In genomic region chr12:69459477-69459876, GRCh38 we compare ENCODE assay signal across 26 cellular contexts. TPM values are rescaled to one million over a fixed set of nuclear protein-coding genes. Genes with fewer than 3 reads are reported as not detected.
DNase-seq lines count a peak whose midpoint lies in the region; ATAC-seq, FAIRE-seq and TF ChIP-seq lines count a peak whose summit lies in the region.
"Had no signal": no experiment of that assay in that cellular context is flagged by ENCODE, and none has a peak within 500 bp of the region (broad histone marks: within the 10 kb centered on the region; RNA-seq: fewer than 3 reads in every experiment).

No MANE protein-coding gene starts in this region.

- H3K36me3 Mint-ChIP-seq in neural crest cell (ENCODE audit: low read depth) = no peaks in the 10 kb centered on the region
- H3K36me3 Mint-ChIP-seq: IgD-negative memory B cell had no signal

- TF ChIP-seq POLR2A in endothelial cell of umbilical vein (IDR thresholded peaks at IDR 0.05; ENCODE audit: low read depth, low read length) = no peak

- no peaks in the 10 kb centered on the region for H3K79me2 ChIP-seq in endothelial cell of umbilical vein (ENCODE audit: control insufficient read depth, insufficient read depth, low read length)

- H3K4me1 Mint-ChIP-seq in neural crest cell = peaks cover 17% of the 10 kb centered on the region

- intact Hi-C loops in endothelial cell of umbilical vein (cut with micrococcal nuclease) = no loop called here

- dilution Hi-C loops in endothelial cell of umbilical vein (cut with MboI; ENCODE audit: extremely low pct_ligation_motif_present, low sequenced_read_pairs) = no loop called here

- no TSS peak for BruUV-seq in endothelial cell of umbilical vein (replicated peaks; lab: Mats Ljungman, UMichigan)

- POLR2A ChIA-PET in endothelial cell of umbilical vein (lab: Charles Lee) = no interaction called here
- POLR2A ChIA-PET in HEK293T (lab: Yijun Ruan, JAX) = no interaction called here

- no peaks in the 10 kb centered on the region for H3K36me3 ChIP-seq in endothelial cell of umbilical vein (ENCODE audit: control insufficient read depth in 2 of 2, extremely low read depth in 1 of 2, insufficient read depth in 2 of 2, low read length in 2 of 2)
- H3K36me3 ChIP-seq: adrenal gland, brain microvascular endothelial cell, heart left ventricle, upper lobe of left lung had no signal

- no peaks in the 10 kb centered on the region for H3K27me3 ChIP-seq in endothelial cell of umbilical vein (ENCODE audit: control insufficient read depth in 2 of 2, insufficient read depth in 2 of 2, low read length in 2 of 2)
- H3K27me3 ChIP-seq: adrenal gland, brain microvascular endothelial cell, heart left ventricle, upper lobe of left lung had no signal

- peak overlapping the region; percentile 85 for H3K27ac Mint-ChIP-seq in neural crest cell (ENCODE audit: unreplicated experiment)
- H3K27ac Mint-ChIP-seq: activated naive CD4-positive, alpha-beta T cell treated with anti-CD3 and anti-CD28 coated beads for 36 hours; HFFc6; IgD-negative memory B cell had no signal

- CTCF ChIA-PET in endothelial cell of umbilical vein (lab: Charles Lee) (interaction anchor here (1.1 to 3.0 kb wide), 2 partner anchors 31 to 111 kb away, joined by 4 to 11 read pairs; no protein-coding TSS in a partner anchor), HEK293T (lab: Yijun Ruan, JAX) (interaction anchor here (0.7 kb wide), 1 partner anchor 70 kb away, joined by 4 read pairs; no protein-coding TSS in a partner anchor)

- H3K4me2 ChIP-seq in endothelial cell of umbilical vein (ENCODE audit: insufficient read depth, low read length) = no peak overlapping the region

- no peaks in the 10 kb centered on the region for H3K9me1 ChIP-seq in endothelial cell of umbilical vein (replicated peaks; ENCODE audit: control insufficient read depth, extremely low read depth, insufficient read depth, low read length)

- H3K9ac ChIP-seq in endothelial cell of umbilical vein (replicated peaks; ENCODE audit: extremely low read depth, insufficient read depth, low read length) = no peak overlapping the region

- DNase-seq in RPMI7951 (ENCODE audit: low read depth) (peak; percentile 0), endothelial cell of umbilical vein (ENCODE audit: low read depth, low spot score) (no peak), neural crest cell (ENCODE audit: low read depth, low spot score) (no peak), superior temporal gyrus (ENCODE audit: extremely low spot score) (peak; percentile 84), NCI-H82 (lab: John Stamatoyannopoulos, UW) (no peak), HEK293T (ENCODE audit: extremely low spot score) (no peak)
- DNase-seq: activated CD4-positive, CD25-positive, alpha-beta regulatory T cell; activated naive CD4-positive, alpha-beta T cell treated with anti-CD3 and anti-CD28 coated beads for 36 hours; adrenal gland; brain microvascular endothelial cell; effector CD4-positive, alpha-beta T cell; heart left ventricle; HFFc6; left cardiac atrium; NCI-H1092; NCI-H1694 treated with DMSO at 0.1 percent for 48 hours; NCI-H2171; NCI-H524 treated with DMSO at 0.1 percent for 48 hours; occipital lobe; retina; stimulated activated CD4-positive, alpha-beta T cell treated with anti-CD3 and anti-CD28 coated beads, Interleukin-2, amount 100 ng/mL, for 24 hours; upper lobe of left lung had no signal

- TF ChIP-seq CTCF in endothelial cell of umbilical vein (IDR thresholded peaks at IDR 0.05; ENCODE audit: extremely low read depth in 1 of 2, insufficient read depth in 1 of 2, low read depth in 1 of 2, low read length in 2 of 2) (no peak), neural crest cell (conservative IDR thresholded peaks at IDR 0.05) (no peak)

- H3K4me3 Mint-ChIP-seq in neural crest cell = no peak overlapping the region
- H3K4me3 Mint-ChIP-seq: activated naive CD4-positive, alpha-beta T cell treated with anti-CD3 and anti-CD28 coated beads for 36 hours; HFFc6; IgD-negative memory B cell had no signal

- no peaks in the 10 kb centered on the region for H3K27me3 Mint-ChIP-seq in neural crest cell (ENCODE audit: low read depth)

- no peak for ATAC-seq in HG03139 (IDR thresholded peaks at IDR 0.05; ENCODE audit: unreplicated experiment)
- ATAC-seq: heart left ventricle, left cardiac atrium, Panc1 had no signal

- FAIRE-seq in endothelial cell of umbilical vein (lab: Jason Lieb, UNC) = no peak

- H3K4me1 ChIP-seq in endothelial cell of umbilical vein (ENCODE audit: control insufficient read depth, extremely low read depth, insufficient read depth, low read length) = no peaks in the 10 kb centered on the region
- H3K4me1 ChIP-seq: adrenal gland, heart left ventricle, upper lobe of left lung had no signal

- H2AFZ ChIP-seq in endothelial cell of umbilical vein (ENCODE audit: low read depth, low read length) = peak overlapping the region; percentile 17

- no peak overlapping the region for H3K4me3 ChIP-seq in endothelial cell of umbilical vein (replicated peaks in 1 of 3; ENCODE audit: insufficient read depth in 1 of 3, low read depth in 1 of 3, low read length in 3 of 3)
- H3K4me3 ChIP-seq: adrenal gland, heart left ventricle, upper lobe of left lung had no signal

- no peaks in the 10 kb centered on the region for H4K20me1 ChIP-seq in endothelial cell of umbilical vein (replicated peaks; ENCODE audit: control insufficient read depth, extremely low read depth, insufficient read depth, low read length)

- no peaks in the 10 kb centered on the region for H3K9me3 ChIP-seq in endothelial cell of umbilical vein (replicated peaks; ENCODE audit: control insufficient read depth, insufficient read depth, low read length)
- H3K9me3 ChIP-seq: adrenal gland, heart left ventricle, upper lobe of left lung had no signal

- H3K27ac ChIP-seq in endothelial cell of umbilical vein (ENCODE audit: insufficient read depth, low read depth, low read length) = no peak overlapping the region
- H3K27ac ChIP-seq: adrenal gland, brain microvascular endothelial cell, C4-2B, heart left ventricle, upper lobe of left lung had no signal

- H3K9me3 Mint-ChIP-seq in neural crest cell = no peaks in the 10 kb centered on the region
- H3K9me3 Mint-ChIP-seq: activated naive CD4-positive, alpha-beta T cell treated with anti-CD3 and anti-CD28 coated beads for 36 hours; HFFc6; IgD-negative memory B cell had no signal

TF ChIP-seq in endothelial cell of umbilical vein, 7 proteins besides CTCF, POLR2A, EP300 and RAD21:
- TF ChIP-seq MYC (IDR thresholded peaks at IDR 0.05; ENCODE audit: low read depth, low read length) (no peak), FOS (IDR thresholded peaks at IDR 0.05; ENCODE audit: borderline replicate concordance, insufficient read depth, low read length) (no peak), EZH2 (IDR thresholded peaks at IDR 0.05; ENCODE audit: borderline replicate concordance, low read depth, low read length, severe bottlenecking) (no peak), MAX (IDR thresholded peaks at IDR 0.05; ENCODE audit: insufficient read depth, insufficient read length) (no peak), POLR2AphosphoS5 (IDR thresholded peaks at IDR 0.05; ENCODE audit: insufficient read depth, low read depth, low read length) (no peak), JUN (IDR thresholded peaks at IDR 0.05; ENCODE audit: borderline replicate concordance, insufficient read depth, insufficient read length, low read depth) (no peak), GATA2 (IDR thresholded peaks at IDR 0.05; ENCODE audit: insufficient read depth, insufficient read length, low read depth, low read length) (no peak)

TF ChIP-seq in HEK293T, 16 proteins besides CTCF, POLR2A, EP300 and RAD21:
- TF ChIP-seq HDGF (IDR thresholded peaks at IDR 0.05; ENCODE audit: borderline replicate concordance) = no peak
- TF ChIP-seq ZNF384 (IDR thresholded peaks at IDR 0.05) = no peak
- TF ChIP-seq TARDBP (IDR thresholded peaks at IDR 0.05) = no peak
- TF ChIP-seq BHLHE40 (IDR thresholded peaks at IDR 0.05; ENCODE audit: borderline replicate concordance) = no peak
- TF ChIP-seq LEF1 (IDR thresholded peaks at IDR 0.05; ENCODE audit: borderline replicate concordance) = no peak
- no peak for TF ChIP-seq SUZ12 (IDR thresholded peaks at IDR 0.05)
- no peak for TF ChIP-seq L3MBTL2 (conservative IDR thresholded peaks at IDR 0.05)
- TF ChIP-seq ARNT (IDR thresholded peaks at IDR 0.05) = no peak
- no peak for TF ChIP-seq FOXM1 (IDR thresholded peaks at IDR 0.05; ENCODE audit: borderline replicate concordance)
- no peak for TF ChIP-seq NFRKB (IDR thresholded peaks at IDR 0.05)
- no peak for TF ChIP-seq FOXK2 (IDR thresholded peaks at IDR 0.05)
- TF ChIP-seq CTBP1 (IDR thresholded peaks at IDR 0.05; ENCODE audit: borderline replicate concordance) = no peak
- no peak for TF ChIP-seq PKNOX1 (IDR thresholded peaks at IDR 0.05)
- TF ChIP-seq ELF4 (IDR thresholded peaks at IDR 0.05) = no peak
TF ChIP-seq in HEK293T: peak in this region for 0.

RNA-seq across cellular contexts. Expression of gene FRS2, which starts 10.7 kb away (rescaled TPM):
- 23.6 and 40.0 TPM in 2 replicates for total RNA-seq in RPMI7951 (2014; rRNA removed; shearing (Covaris generic))
- total RNA-seq in endothelial cell of umbilical vein (15.5 and 17.1 TPM in 2 replicates), neural crest cell (31.4 and 39.2 TPM in 2 replicates)
- polyA plus RNA-seq in endothelial cell of umbilical vein = 4.3 and 6.3 TPM in 2 replicates
- polyA plus RNA-seq in endothelial cell of umbilical vein (2011; cell fraction: cytosol; rRNA removed) = 5.8 and 5.9 TPM in 2 replicates
- polyA plus RNA-seq in endothelial cell of umbilical vein (2011; cell fraction: nucleus; rRNA removed) = 20.8 and 28.0 TPM in 2 replicates
- polyA plus RNA-seq in endothelial cell of umbilical vein (2012) = 8.3 and 11.8 TPM in 2 replicates
- 13.9 and 20.3 TPM in 2 replicates for polyA minus RNA-seq in endothelial cell of umbilical vein
- polyA minus RNA-seq in endothelial cell of umbilical vein (2011; cell fraction: cytosol; rRNA and poly(A)+ RNA removed) = 15.7 TPM
- 37.5 and 39.8 TPM in 2 replicates for polyA minus RNA-seq in endothelial cell of umbilical vein (2011; cell fraction: nucleus; rRNA and poly(A)+ RNA removed)

Comparison
In these comparisons a context has a peak if more than half of its experiments do, and no peak if none do; other contexts are left out.
1. DNase-seq: peak in RPMI7951 (single experiment) and superior temporal gyrus (single experiment); none in endothelial cell of umbilical vein (single experiment), neural crest cell (single experiment), NCI-H82 (single experiment) and HEK293T (single experiment).